27 cellular contexts compared by ENCODE assay signal in genomic region chr5:180179399-180180197, GRCh38. TPM values are rescaled to one million over a fixed set of nuclear protein-coding genes. Genes with fewer than 3 reads are reported as not detected.
DNase-seq lines count a peak whose midpoint lies in the region; ATAC-seq and TF ChIP-seq lines count a peak whose summit lies in the region.
"Had no signal": no experiment of that assay in that cellular context is flagged by ENCODE, and none has a peak within 500 bp of the region (broad histone marks: within the 10 kb centered on the region; RNA-seq: fewer than 3 reads in every experiment).

No MANE protein-coding gene starts in this region.

- intact Hi-C loops in thyroid gland (cut with DNase I), result no loop called here

- ATAC-seq in HG03457 (IDR thresholded peaks at IDR 0.05; ENCODE audit: unreplicated experiment) (no peak), GM21825 (IDR thresholded peaks at IDR 0.05; ENCODE audit: unreplicated experiment) (no peak)
- ATAC-seq: activated CD4-positive, alpha-beta T cell treated with anti-CD3 and anti-CD28 coated beads for 36 hours; activated T-helper 17 cell treated with anti-CD3 and anti-CD28 coated beads, Interleukin-2, amount 50 U/mL, for 72 hours; left lung; natural killer cell; psoas muscle; stimulated activated naive CD8-positive, alpha-beta T cell treated with anti-CD3 and anti-CD28 coated beads, Interleukin-15, Interleukin-2, amounts not matched to agents 100 U/mL and 50 U/mL, for 24 hours had no signal

- H3K27ac Mint-ChIP-seq in endothelial cell (ENCODE audit: unreplicated experiment) (no peak overlapping the region), neural crest cell (ENCODE audit: unreplicated experiment) (no peak overlapping the region)
- H3K27ac Mint-ChIP-seq: activated CD4-positive, alpha-beta T cell treated with anti-CD3 and anti-CD28 coated beads for 36 hours; activated naive CD8-positive, alpha-beta T cell; activated T-helper 17 cell treated with anti-CD3 and anti-CD28 coated beads, Interleukin-2, amount 50 U/mL, for 72 hours; CD8-positive, alpha-beta memory T cell; mesothelial cell of epicardium; natural killer cell; T-helper 1 cell treated with Interleukin-12 subunit alpha and Interleukin-12 subunit beta and Interleukin-4 antibody, amounts not matched to agents 30 μg/mL and 1 μg/mL, for 36 hours had no signal

- TF ChIP-seq POLR2A in thyroid gland (IDR thresholded peaks at IDR 0.05), result no peak

- H3K9me3 Mint-ChIP-seq in endothelial cell (ENCODE audit: unreplicated experiment), result peaks cover 8% of the 10 kb centered on the region
- H3K9me3 Mint-ChIP-seq in neural crest cell, result peaks cover 5% of the 10 kb centered on the region
- H3K9me3 Mint-ChIP-seq: activated T-helper 17 cell treated with anti-CD3 and anti-CD28 coated beads, Interleukin-2, amount 50 U/mL, for 72 hours; natural killer cell had no signal

- H3K4me1 Mint-ChIP-seq in endothelial cell (ENCODE audit: unreplicated experiment), result peaks cover 5% of the 10 kb centered on the region
- H3K4me1 Mint-ChIP-seq in neural crest cell, result peaks cover 25% of the 10 kb centered on the region
- H3K4me1 Mint-ChIP-seq: activated CD4-positive, alpha-beta T cell treated with anti-CD3 and anti-CD28 coated beads for 36 hours; activated T-helper 17 cell treated with anti-CD3 and anti-CD28 coated beads, Interleukin-2, amount 50 U/mL, for 72 hours; CD8-positive, alpha-beta memory T cell; natural killer cell had no signal

- peak; percentile 45 for DNase-seq in DMS 273 (lab: John Stamatoyannopoulos, UW; ENCODE audit: unreplicated experiment)
- no peak for DNase-seq in DMS 273 treated with DMSO at 0.1 percent for 48 hours (lab: John Stamatoyannopoulos, UW)
- DNase-seq in endothelial cell (ENCODE audit: low spot score), result no peak
- DNase-seq in neural crest cell (ENCODE audit: low read depth, low spot score), result no peak
- DNase-seq in thyroid gland, result peak; percentile 22 to 27
- no peak for DNase-seq in SIG-M5 treated with dmso at 0.1 percent for 504 hours (lab: John Stamatoyannopoulos, UW; ENCODE audit: unreplicated experiment)
- DNase-seq: activated CD4-positive, alpha-beta T cell treated with anti-CD3 and anti-CD28 coated beads for 36 hours; activated CD8-positive, alpha-beta memory T cell treated with anti-CD3 and anti-CD28 coated beads, Interleukin-2, amount 50 U/mL, for 4 hours; CD8-positive, alpha-beta memory T cell; DMS53; left lung; MG63; natural killer cell; NCI-H1417; psoas muscle; stimulated activated CD4-positive, alpha-beta T cell treated with anti-CD3 and anti-CD28 coated beads, Interleukin-4, amount 100 ng/mL, for 1 hour; stimulated activated naive CD8-positive, alpha-beta T cell treated with anti-CD3 and anti-CD28 coated beads, Interleukin-15, Interleukin-2, amounts not matched to agents 100 U/mL and 50 U/mL, for 24 hours had no signal

- TF ChIP-seq CTCF in endothelial cell (IDR thresholded peaks at IDR 0.05; ENCODE audit: unreplicated experiment) (no peak), neural crest cell (conservative IDR thresholded peaks at IDR 0.05) (no peak), thyroid gland (IDR thresholded peaks at IDR 0.05) (no peak)

- H3K4me1 ChIP-seq in thyroid gland, result peaks cover 0 to 6% of the 10 kb centered on the region in 2 donors
- H3K4me1 ChIP-seq: left lung, psoas muscle, SJSA1 had no signal

- 45 to 49% methylated on average over 20 of the region's 20 CpGs for WGBS in thyroid gland, 2 donors

- no peaks in the 10 kb centered on the region for H3K27me3 ChIP-seq in thyroid gland
- H3K27me3 ChIP-seq: MG63, SJSA1, upper lobe of left lung had no signal

- H3K4me3 ChIP-seq in thyroid gland (replicated peaks in 1 of 3), result no peak overlapping the region
- H3K4me3 ChIP-seq: left lung, MG63, psoas muscle, SJSA1, skin epidermis, upper lobe of left lung had no signal

- H3K27me3 Mint-ChIP-seq in endothelial cell (ENCODE audit: unreplicated experiment) (peaks cover 2% of the 10 kb centered on the region), neural crest cell (ENCODE audit: low read depth) (no peaks in the 10 kb centered on the region)

- H3K36me3 Mint-ChIP-seq in endothelial cell (ENCODE audit: low read depth, unreplicated experiment), result peaks cover 4% of the 10 kb centered on the region
- peaks cover 9% of the 10 kb centered on the region for H3K36me3 Mint-ChIP-seq in neural crest cell (ENCODE audit: low read depth)
- H3K36me3 Mint-ChIP-seq: activated naive CD8-positive, alpha-beta T cell; CD8-positive, alpha-beta memory T cell; mesothelial cell of epicardium; natural killer cell had no signal

- no peaks in the 10 kb centered on the region for H3K9me3 ChIP-seq in thyroid gland
- H3K9me3 ChIP-seq: SJSA1 had no signal

- H3K36me3 ChIP-seq in thyroid gland, result no peaks in the 10 kb centered on the region
- H3K36me3 ChIP-seq: left lung, MG63, SJSA1, upper lobe of left lung had no signal

- H3K4me3 Mint-ChIP-seq in endothelial cell (ENCODE audit: unreplicated experiment), result peak overlapping the region; percentile 67
- peak overlapping the region; percentile 32 for H3K4me3 Mint-ChIP-seq in neural crest cell
- H3K4me3 Mint-ChIP-seq: activated CD4-positive, alpha-beta T cell treated with anti-CD3 and anti-CD28 coated beads for 36 hours; activated naive CD8-positive, alpha-beta T cell; activated T-helper 17 cell treated with anti-CD3 and anti-CD28 coated beads, Interleukin-2, amount 50 U/mL, for 72 hours; CD8-positive, alpha-beta memory T cell; mesothelial cell of epicardium; natural killer cell; T-helper 1 cell treated with Interleukin-12 subunit alpha and Interleukin-12 subunit beta and Interleukin-4 antibody, amounts not matched to agents 30 μg/mL and 1 μg/mL, for 36 hours had no signal

- H3K27ac ChIP-seq in thyroid gland, result no peak overlapping the region
- H3K27ac ChIP-seq: 22Rv1, left lung, psoas muscle, SJSA1, skin epidermis, upper lobe of left lung had no signal

RNA-seq across cellular contexts. Expression of gene RASGEF1C, which starts 29.4 kb away (rescaled TPM):
- 0.64 TPM for total RNA-seq in endothelial cell (ENCODE audit: unreplicated experiment)
- 1.7 and 2.0 TPM in 2 replicates for total RNA-seq in neural crest cell
- total RNA-seq in thyroid gland, result 1 to 10 TPM in 3 of 4 donors, under 1 TPM in 1; 0.58 to 4.0 (median 2.1) TPM
- total RNA-seq: activated CD4-positive, alpha-beta T cell treated with anti-CD3 and anti-CD28 coated beads for 36 hours; activated T-helper 17 cell treated with anti-CD3 and anti-CD28 coated beads, Interleukin-2, amount 50 U/mL, for 72 hours; CD8-positive, alpha-beta memory T cell; left lung; natural killer cell; psoas muscle; SJSA1; upper lobe of left lung had no signal

Comparison
In these comparisons a context has a peak if more than half of its experiments do, and no peak if none do; other contexts are left out.
1. DNase-seq: peak in DMS 273 (single experiment) and thyroid gland (2 of 2); none in DMS 273 treated with DMSO at 0.1 percent for 48 hours (single experiment), endothelial cell (single experiment), neural crest cell (single experiment) and SIG-M5 treated with dmso at 0.1 percent for 504 hours (single experiment).